1 cellular context compared by ENCODE assay signal in genomic region chr19:40686882-40687524, GRCh38.
TF ChIP-seq lines count a peak whose summit lies in the region.

No MANE protein-coding gene starts in this region.

TF ChIP-seq in H1, 55 proteins besides CTCF, POLR2A, EP300 and RAD21:
- TF ChIP-seq NANOG (IDR thresholded peaks at IDR 0.05; ENCODE audit: insufficient read depth, low read depth, low read length, poor library complexity, severe bottlenecking) (no peak), SAP30 (IDR thresholded peaks at IDR 0.05; ENCODE audit: insufficient read depth, insufficient replicate concordance, low read length) (no peak), CHD1 (IDR thresholded peaks at IDR 0.05; ENCODE audit: low read depth, low read length) (no peak), KDM1A (IDR thresholded peaks at IDR 0.05; ENCODE audit: borderline replicate concordance, low read length) (no peak), SRF (IDR thresholded peaks at IDR 0.05; ENCODE audit: low read depth, low read length) (no peak), EGR1 (IDR thresholded peaks at IDR 0.05; ENCODE audit: borderline replicate concordance, low read depth, low read length) (no peak), ATF3 (IDR thresholded peaks at IDR 0.05; ENCODE audit: insufficient read depth, low read depth, low read length) (no peak), SUZ12 (IDR thresholded peaks at IDR 0.05; ENCODE audit: low read length) (no peak), MAFK (IDR thresholded peaks at IDR 0.05; ENCODE audit: low read depth, low read length) (no peak), ASH2L (IDR thresholded peaks at IDR 0.05; ENCODE audit: low read length) (no peak), TCF12 (IDR thresholded peaks at IDR 0.05; ENCODE audit: low read depth, low read length) (no peak), BACH1 (IDR thresholded peaks at IDR 0.05; ENCODE audit: low read length) (no peak), E2F6 (IDR thresholded peaks at IDR 0.05) (no peak), JUN (IDR thresholded peaks at IDR 0.05; ENCODE audit: low read depth, low read length) (no peak), RNF2 (IDR thresholded peaks at IDR 0.05; ENCODE audit: borderline replicate concordance, low read depth, low read length, missing control alignments, poor library complexity, severe bottlenecking) (no peak), FOSL1 (IDR thresholded peaks at IDR 0.05; ENCODE audit: insufficient read depth, low read depth, low read length) (no peak), BCL11A (IDR thresholded peaks at IDR 0.05; ENCODE audit: low read depth in 2 of 2, low read length in 2 of 2) (no peak), KDM5A (IDR thresholded peaks at IDR 0.05; ENCODE audit: low read length) (no peak), CHD2 (IDR thresholded peaks at IDR 0.05; ENCODE audit: low read length) (no peak)
